ENCODE assay signal across 1 cellular context in genomic region chr11:120305286-120305685, GRCh38.
TF ChIP-seq lines count a peak whose summit lies in the region.

No MANE protein-coding gene starts in this region.

TF ChIP-seq in WTC11, 78 proteins besides CTCF, POLR2A, EP300 and RAD21 (continued from another document):
- TF ChIP-seq, protein P1, sequence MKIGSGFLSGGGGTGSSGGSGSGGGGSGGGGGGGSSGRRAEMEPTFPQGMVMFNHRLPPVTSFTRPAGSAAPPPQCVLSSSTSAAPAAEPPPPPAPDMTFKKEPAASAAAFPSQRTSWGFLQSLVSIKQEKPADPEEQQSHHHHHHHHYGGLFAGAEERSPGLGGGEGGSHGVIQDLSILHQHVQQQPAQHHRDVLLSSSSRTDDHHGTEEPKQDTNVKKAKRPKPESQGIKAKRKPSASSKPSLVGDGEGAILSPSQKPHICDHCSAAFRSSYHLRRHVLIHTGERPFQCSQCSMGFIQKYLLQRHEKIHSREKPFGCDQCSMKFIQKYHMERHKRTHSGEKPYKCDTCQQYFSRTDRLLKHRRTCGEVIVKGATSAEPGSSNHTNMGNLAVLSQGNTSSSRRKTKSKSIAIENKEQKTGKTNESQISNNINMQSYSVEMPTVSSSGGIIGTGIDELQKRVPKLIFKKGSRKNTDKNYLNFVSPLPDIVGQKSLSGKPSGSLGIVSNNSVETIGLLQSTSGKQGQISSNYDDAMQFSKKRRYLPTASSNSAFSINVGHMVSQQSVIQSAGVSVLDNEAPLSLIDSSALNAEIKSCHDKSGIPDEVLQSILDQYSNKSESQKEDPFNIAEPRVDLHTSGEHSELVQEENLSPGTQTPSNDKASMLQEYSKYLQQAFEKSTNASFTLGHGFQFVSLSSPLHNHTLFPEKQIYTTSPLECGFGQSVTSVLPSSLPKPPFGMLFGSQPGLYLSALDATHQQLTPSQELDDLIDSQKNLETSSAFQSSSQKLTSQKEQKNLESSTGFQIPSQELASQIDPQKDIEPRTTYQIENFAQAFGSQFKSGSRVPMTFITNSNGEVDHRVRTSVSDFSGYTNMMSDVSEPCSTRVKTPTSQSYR (CRISPR knock-in tag; IDR thresholded peaks at IDR 0.05), result no peak
- TF ChIP-seq AR (CRISPR knock-in tag; IDR thresholded peaks at IDR 0.05), result no peak
- TF ChIP-seq ATF6 (CRISPR knock-in tag; IDR thresholded peaks at IDR 0.05), result no peak
- no peak for TF ChIP-seq FOXJ3 (CRISPR knock-in tag; IDR thresholded peaks at IDR 0.05; ENCODE audit: borderline replicate concordance)
- no peak for TF ChIP-seq SMAD4 (CRISPR knock-in tag; IDR thresholded peaks at IDR 0.05)
- no peak for TF ChIP-seq NR2C2 (CRISPR knock-in tag; IDR thresholded peaks at IDR 0.05)
- no peak for TF ChIP-seq ZNF396 (CRISPR knock-in tag; IDR thresholded peaks at IDR 0.05; ENCODE audit: borderline replicate concordance)
- TF ChIP-seq SOX15 (CRISPR knock-in tag; IDR thresholded peaks at IDR 0.05), result no peak
- TF ChIP-seq MYBL2 (CRISPR knock-in tag; IDR thresholded peaks at IDR 0.05), result no peak
- TF ChIP-seq TEAD1 (CRISPR knock-in tag; IDR thresholded peaks at IDR 0.05), result no peak
- TF ChIP-seq, protein P2, sequence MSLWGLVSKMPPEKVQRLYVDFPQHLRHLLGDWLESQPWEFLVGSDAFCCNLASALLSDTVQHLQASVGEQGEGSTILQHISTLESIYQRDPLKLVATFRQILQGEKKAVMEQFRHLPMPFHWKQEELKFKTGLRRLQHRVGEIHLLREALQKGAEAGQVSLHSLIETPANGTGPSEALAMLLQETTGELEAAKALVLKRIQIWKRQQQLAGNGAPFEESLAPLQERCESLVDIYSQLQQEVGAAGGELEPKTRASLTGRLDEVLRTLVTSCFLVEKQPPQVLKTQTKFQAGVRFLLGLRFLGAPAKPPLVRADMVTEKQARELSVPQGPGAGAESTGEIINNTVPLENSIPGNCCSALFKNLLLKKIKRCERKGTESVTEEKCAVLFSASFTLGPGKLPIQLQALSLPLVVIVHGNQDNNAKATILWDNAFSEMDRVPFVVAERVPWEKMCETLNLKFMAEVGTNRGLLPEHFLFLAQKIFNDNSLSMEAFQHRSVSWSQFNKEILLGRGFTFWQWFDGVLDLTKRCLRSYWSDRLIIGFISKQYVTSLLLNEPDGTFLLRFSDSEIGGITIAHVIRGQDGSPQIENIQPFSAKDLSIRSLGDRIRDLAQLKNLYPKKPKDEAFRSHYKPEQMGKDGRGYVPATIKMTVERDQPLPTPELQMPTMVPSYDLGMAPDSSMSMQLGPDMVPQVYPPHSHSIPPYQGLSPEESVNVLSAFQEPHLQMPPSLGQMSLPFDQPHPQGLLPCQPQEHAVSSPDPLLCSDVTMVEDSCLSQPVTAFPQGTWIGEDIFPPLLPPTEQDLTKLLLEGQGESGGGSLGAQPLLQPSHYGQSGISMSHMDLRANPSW (CRISPR knock-in tag; conservative IDR thresholded peaks at IDR 0.05; ENCODE audit: low read depth), result no peak
- TF ChIP-seq PRRX2 (CRISPR knock-in tag; IDR thresholded peaks at IDR 0.05), result no peak
- no peak for TF ChIP-seq GABPB1 (CRISPR knock-in tag; IDR thresholded peaks at IDR 0.05)
- TF ChIP-seq RELA (CRISPR knock-in tag; IDR thresholded peaks at IDR 0.05; ENCODE audit: borderline replicate concordance), result no peak
- no peak for TF ChIP-seq KAT7 (CRISPR knock-in tag; IDR thresholded peaks at IDR 0.05; ENCODE audit: borderline replicate concordance)
- TF ChIP-seq FOXK1 (CRISPR knock-in tag; IDR thresholded peaks at IDR 0.05), result no peak
- TF ChIP-seq NFATC4 (CRISPR knock-in tag; IDR thresholded peaks at IDR 0.05), result no peak
